Comparison of ENCODE assay signal across 9 cellular contexts in genomic region chr3:19149388-19149787, GRCh38. TPM values are rescaled to one million over a fixed set of nuclear protein-coding genes. Genes with fewer than 3 reads are reported as not detected.
DNase-seq lines count a peak whose midpoint lies in the region; ATAC-seq lines count a peak whose summit lies in the region.
"Had no signal": no experiment of that assay in that cellular context is flagged by ENCODE, and none has a peak within 500 bp of the region (broad histone marks: within the 10 kb centered on the region; RNA-seq: fewer than 3 reads in every experiment).

No MANE protein-coding gene starts in this region.

- H3K4me3 ChIP-seq in H7 (ENCODE audit: insufficient read depth, low read depth, low read length) (peak overlapping the region; percentile 82), iPS-15b (ENCODE audit: low read depth, low read length) (peak overlapping the region; percentile 90)

- no peaks in the 10 kb centered on the region for H3K9me3 ChIP-seq in iPS-15b (ENCODE audit: control insufficient read depth, insufficient read depth, low read length)

- peaks cover 6% of the 10 kb centered on the region for H3K36me3 Mint-ChIP-seq in activated T-helper 17 cell treated with anti-CD3 and anti-CD28 coated beads, Interleukin-2, amount 50 U/mL, for 72 hours (ENCODE audit: low read depth)
- no peaks in the 10 kb centered on the region for H3K36me3 Mint-ChIP-seq in stimulated activated memory B cell treated with anti-CD40 and anti-IgM and Interleukin-4, amounts not matched to agents 10 μg/mL and 1 μg/mL and 100 μg/mL, for 72 hours

- H3K36me3 ChIP-seq in H7 (replicated peaks; ENCODE audit: control insufficient read depth, insufficient read depth, low read length) (no peaks in the 10 kb centered on the region), iPS-15b (ENCODE audit: control insufficient read depth, insufficient read depth, low read length) (no peaks in the 10 kb centered on the region)

- ATAC-seq in activated T-helper 17 cell treated with anti-CD3 and anti-CD28 coated beads, Interleukin-2, amount 50 U/mL, for 72 hours (replicated peaks), result no peak
- ATAC-seq in stimulated activated memory B cell treated with anti-CD40 and anti-IgM and Interleukin-4, amounts not matched to agents 10 μg/mL and 1 μg/mL and 100 μg/mL, for 72 hours, result no peak
- no peak for ATAC-seq in GM19463 (IDR thresholded peaks at IDR 0.05; ENCODE audit: unreplicated experiment)

- no peak overlapping the region for H3K27ac Mint-ChIP-seq in activated T-helper 17 cell treated with anti-CD3 and anti-CD28 coated beads, Interleukin-2, amount 50 U/mL, for 72 hours
- H3K27ac Mint-ChIP-seq in stimulated activated memory B cell treated with anti-CD40 and anti-IgM and Interleukin-4, amounts not matched to agents 10 μg/mL and 1 μg/mL and 100 μg/mL, for 72 hours, result no peak overlapping the region
- H3K27ac Mint-ChIP-seq: dendritic cell treated with granulocyte-macrophage colony-stimulating factor and Interleukin-4, amounts not matched to agents 40 ng/mL and 50 ng/mL, for 4 days had no signal

- H3K4me1 Mint-ChIP-seq in activated T-helper 17 cell treated with anti-CD3 and anti-CD28 coated beads, Interleukin-2, amount 50 U/mL, for 72 hours, result peaks cover 6% of the 10 kb centered on the region
- peaks cover 12% of the 10 kb centered on the region for H3K4me1 Mint-ChIP-seq in stimulated activated memory B cell treated with anti-CD40 and anti-IgM and Interleukin-4, amounts not matched to agents 10 μg/mL and 1 μg/mL and 100 μg/mL, for 72 hours

- H3K4me3 Mint-ChIP-seq in activated T-helper 17 cell treated with anti-CD3 and anti-CD28 coated beads, Interleukin-2, amount 50 U/mL, for 72 hours, result no peak overlapping the region
- H3K4me3 Mint-ChIP-seq in stimulated activated memory B cell treated with anti-CD40 and anti-IgM and Interleukin-4, amounts not matched to agents 10 μg/mL and 1 μg/mL and 100 μg/mL, for 72 hours, result no peak overlapping the region
- H3K4me3 Mint-ChIP-seq: dendritic cell treated with granulocyte-macrophage colony-stimulating factor and Interleukin-4, amounts not matched to agents 40 ng/mL and 50 ng/mL, for 4 days had no signal

- peaks cover 12% of the 10 kb centered on the region for H3K27me3 Mint-ChIP-seq in activated T-helper 17 cell treated with anti-CD3 and anti-CD28 coated beads, Interleukin-2, amount 50 U/mL, for 72 hours
- H3K27me3 Mint-ChIP-seq in stimulated activated memory B cell treated with anti-CD40 and anti-IgM and Interleukin-4, amounts not matched to agents 10 μg/mL and 1 μg/mL and 100 μg/mL, for 72 hours, result no peaks in the 10 kb centered on the region

- no peaks in the 10 kb centered on the region for H3K4me1 ChIP-seq in iPS-15b (ENCODE audit: control insufficient read depth, insufficient read depth, low read length)

- DNase-seq in AG08395 (ENCODE audit: low spot score), result peak; percentile 11
- peak; percentile 48 for DNase-seq in H7
- DNase-seq in UCSD-AML1 (lab: John Stamatoyannopoulos, UW; ENCODE audit: unreplicated experiment), result peak; percentile 9
- no peak for DNase-seq in NCI-H2196 treated with DMSO at 0.1 percent for 48 hours (lab: John Stamatoyannopoulos, UW; ENCODE audit: unreplicated experiment)

- no peak overlapping the region for H3K9ac ChIP-seq in iPS-15b (ENCODE audit: low read depth, low read length)

- H3K27me3 ChIP-seq in H7 (ENCODE audit: control insufficient read depth, insufficient read depth, low read length) (peaks cover 7% of the 10 kb centered on the region; the same call in 1 of the 2 replicates), iPS-15b (ENCODE audit: control insufficient read depth, insufficient read depth, low read length) (peaks cover 7% of the 10 kb centered on the region)

- H3K9me3 Mint-ChIP-seq in activated T-helper 17 cell treated with anti-CD3 and anti-CD28 coated beads, Interleukin-2, amount 50 U/mL, for 72 hours, result peaks cover 6% of the 10 kb centered on the region
- H3K9me3 Mint-ChIP-seq in stimulated activated memory B cell treated with anti-CD40 and anti-IgM and Interleukin-4, amounts not matched to agents 10 μg/mL and 1 μg/mL and 100 μg/mL, for 72 hours, result no peaks in the 10 kb centered on the region

RNA-seq across cellular contexts. Expression of gene KCNH8, which starts 1.1 kb away (rescaled TPM):
- total RNA-seq in H7 (2014; rRNA removed; shearing (Covaris generic)), result 0.55 and 1.3 TPM in 2 replicates
- total RNA-seq in activated T-helper 17 cell treated with anti-CD3 and anti-CD28 coated beads, Interleukin-2, amount 50 U/mL, for 72 hours, result not detected
